8 cellular contexts compared by ENCODE assay signal in genomic region chr3:184176377-184177330, GRCh38. TPM values are rescaled to one million over a fixed set of nuclear protein-coding genes. Genes with fewer than 3 reads are reported as not detected.
DNase-seq lines count a peak whose midpoint lies in the region; ATAC-seq and TF ChIP-seq lines count a peak whose summit lies in the region.

No MANE protein-coding gene starts in this region.

- ATAC-seq in T-cell (replicated peaks in 1 of 4) (no peak), upper lobe of right lung (peak; percentile 31), HG02870 (IDR thresholded peaks at IDR 0.05; ENCODE audit: unreplicated experiment) (no peak)

- peaks cover 33 to 44% (median 33%) of the 10 kb centered on the region in 3 donors for H3K4me1 Mint-ChIP-seq in T-cell

- H3K9me3 ChIP-seq in upper lobe of right lung: no peaks in the 10 kb centered on the region

- peak overlapping the region; percentile 91 for H3K4me3 ChIP-seq in epithelial cell of proximal tubule (ENCODE audit: low read depth, low read length)
- peak overlapping the region; percentile 100 for H3K4me3 ChIP-seq in upper lobe of right lung

- POLR2A ChIA-PET in HEK293T (lab: Yijun Ruan, JAX): interaction anchor here (0.6 to 1.6 kb wide), 6 partner anchors 9 to 43 kb away, joined by 3 to 10 read pairs (median 4); partner anchors contain the start of genes ABCF3 and DVL3
- POLR2A ChIA-PET in T-cell (lab: Charles Lee): interaction anchor here (0.5 to 0.9 kb wide), 3 partner anchors 12 to 424 kb away, joined by 3 to 6 read pairs (median 4); no protein-coding TSS in a partner anchor

- no peak overlapping the region for H3K27ac Mint-ChIP-seq in T-cell

- H3K9me3 Mint-ChIP-seq in T-cell: no peaks in the 10 kb centered on the region

- peaks cover 30% of the 10 kb centered on the region for H3K36me3 Mint-ChIP-seq in T-cell

- no peaks in the 10 kb centered on the region for H3K27me3 Mint-ChIP-seq in T-cell

- TF ChIP-seq CTCF in AG09319 (IDR thresholded peaks at IDR 0.05; ENCODE audit: low read depth, low read length): no peak
- no peak for TF ChIP-seq CTCF in epithelial cell of proximal tubule (conservative IDR thresholded peaks at IDR 0.05; ENCODE audit: low read depth, low read length)
- TF ChIP-seq CTCF in upper lobe of right lung (IDR thresholded peaks at IDR 0.05): no peak

- H3K27ac ChIP-seq in upper lobe of right lung: peak overlapping the region; percentile 67

- H3K4me1 ChIP-seq in upper lobe of right lung: peaks cover 38% of the 10 kb centered on the region

- H3K4me3 Mint-ChIP-seq in T-cell: peak overlapping the region; percentile 89 to 98 (median 97)

- DNase-seq in AG09319 (ENCODE audit: extremely low read depth, low read depth): peak; percentile 79
- peak; percentile 52 for DNase-seq in HEK293T (ENCODE audit: extremely low spot score)
- DNase-seq in T-cell: no peak
- peak; percentile 76 for DNase-seq in epithelial cell of proximal tubule (ENCODE audit: low read depth)
- DNase-seq in mucosa of gallbladder (ENCODE audit: low spot score): peak; percentile 50
- peak; percentile 74 for DNase-seq in upper lobe of right lung
- no peak for DNase-seq in central memory CD4-positive, alpha-beta T cell

- CTCF ChIA-PET in HEK293T (lab: Yijun Ruan, JAX): interaction anchor here (0.6 kb wide), 1 partner anchor 9 kb away, joined by 3 read pairs; the partner anchor contains the start of gene ABCF3
- CTCF ChIA-PET in T-cell (lab: Charles Lee): interaction anchor here (0.5 to 0.7 kb wide), 3 partner anchors 15 to 105 kb away, joined by 3 read pairs; no protein-coding TSS in a partner anchor

- H3K36me3 ChIP-seq in upper lobe of right lung: peaks cover 56% of the 10 kb centered on the region

- intact Hi-C loops in upper lobe of right lung (cut with DNase I): no loop called here

- no peaks in the 10 kb centered on the region for H3K27me3 ChIP-seq in upper lobe of right lung

TF ChIP-seq in HEK293T, 16 proteins besides CTCF, POLR2A, EP300 and RAD21:
- no peak for TF ChIP-seq CTBP1 (IDR thresholded peaks at IDR 0.05; ENCODE audit: borderline replicate concordance)
TF ChIP-seq in HEK293T: peak in this region for 0.

RNA-seq across cellular contexts. Expression of gene AP2M1, which starts 2.0 kb away (rescaled TPM):
- total RNA-seq in T-cell: 100 to 1,000 TPM; 124 to 196 (median 188) TPM
- total RNA-seq in epithelial cell of proximal tubule: 274 and 363 TPM in 2 replicates
- 322 TPM for total RNA-seq in mucosa of gallbladder
- total RNA-seq in upper lobe of right lung: 245 TPM

RNA-seq across cellular contexts. Expression of gene ABCF3, which starts 9.3 kb away (rescaled TPM):
- total RNA-seq in T-cell (100 to 1,000 TPM; 112 to 145 (median 125) TPM), epithelial cell of proximal tubule (35.1 and 51.1 TPM in 2 replicates), mucosa of gallbladder (77.4 TPM), upper lobe of right lung (60.9 TPM)

RNA-seq across cellular contexts. Expression of gene DVL3, which starts 21.5 kb away (rescaled TPM):
- 10 to 100 TPM; 33.8 to 60.2 (median 51.2) TPM for total RNA-seq in T-cell
- 33.5 and 38.2 TPM in 2 replicates for total RNA-seq in epithelial cell of proximal tubule
- total RNA-seq in mucosa of gallbladder: 99.2 TPM
- 54.1 TPM for total RNA-seq in upper lobe of right lung

RNA-seq across cellular contexts. Expression of gene EIF2B5, which starts 41.5 kb away (rescaled TPM):
- total RNA-seq in T-cell (10 to 100 TPM; 57.8 to 74.3 (median 72.3) TPM), epithelial cell of proximal tubule (26.3 and 39.2 TPM in 2 replicates), mucosa of gallbladder (35.5 TPM), upper lobe of right lung (37.6 TPM)

RNA-seq across cellular contexts. Expression of gene VWA5B2, which starts 52.7 kb away (rescaled TPM):
- under 1 TPM in 3 of 5 donors, not detected in 2; 0.10 to 0.23 (median 0.16) TPM for total RNA-seq in T-cell
- not detected in 2 replicates for total RNA-seq in epithelial cell of proximal tubule
- total RNA-seq in mucosa of gallbladder: not detected
- total RNA-seq in upper lobe of right lung: not detected

Comparison
In these comparisons a context has a peak if more than half of its experiments do, and no peak if none do; other contexts are left out.
1. DNase-seq: peak in AG09319 (single experiment), HEK293T (single experiment), epithelial cell of proximal tubule (single experiment), mucosa of gallbladder (single experiment) and upper lobe of right lung (single experiment); none in T-cell (0 of 34) and central memory CD4-positive, alpha-beta T cell (single experiment).